8 cellular contexts compared by ENCODE assay signal in the genomic region with DNA sequence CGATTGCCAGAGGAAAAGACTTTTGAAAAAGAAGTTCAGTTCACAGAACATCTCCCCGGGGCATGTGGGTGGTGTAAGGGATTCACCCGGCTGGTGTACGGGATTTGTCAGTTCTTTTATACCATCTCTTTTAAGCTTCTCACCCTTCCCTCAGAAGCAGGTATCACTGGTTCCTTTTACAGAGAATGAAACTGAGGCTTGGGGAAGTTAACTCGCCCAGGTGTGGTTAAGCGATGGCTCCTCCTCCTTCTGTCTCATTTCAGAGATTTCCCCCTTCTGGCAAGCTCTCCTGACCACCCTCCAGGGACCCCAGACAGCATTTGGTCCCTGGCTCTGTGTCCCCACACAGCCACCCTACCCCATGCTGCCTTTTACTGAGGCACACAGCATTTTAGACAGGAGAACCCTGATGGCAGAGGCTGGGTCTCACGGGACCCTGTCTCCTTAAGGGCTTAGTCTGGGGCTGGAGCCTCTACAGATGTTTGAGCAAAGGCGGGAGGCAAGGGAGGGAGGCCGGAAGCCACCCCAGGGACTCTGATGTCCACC. TPM values are rescaled to one million over a fixed set of nuclear protein-coding genes. Genes with fewer than 3 reads are reported as not detected.
DNase-seq lines count a peak whose midpoint lies in the region; ATAC-seq and TF ChIP-seq lines count a peak whose summit lies in the region.

No MANE protein-coding gene starts in this region.

- intact Hi-C loops in CD4-positive, alpha-beta memory T cell (cut with micrococcal nuclease) = loop anchor here (1.0 to 5.0 kb wide), 6 partner anchors 22 to 506 kb away; a partner anchor contains a TSS
- intact Hi-C loops in colonic mucosa (cut with DNase I) = loop anchor here (5.0 kb wide), 1 partner anchor 44 kb away; no protein-coding TSS in a partner anchor

- peaks cover 0 to 2% (median 0%) of the 10 kb centered on the region in 8 donors for H3K9me3 Mint-ChIP-seq in CD4-positive, alpha-beta memory T cell
- H3K9me3 Mint-ChIP-seq in progenitor cell of endocrine pancreas (ENCODE audit: low read depth) = no peaks in the 10 kb centered on the region

- peaks cover 38 to 95% (median 65%) of the 10 kb centered on the region in 4 donors for H3K4me1 Mint-ChIP-seq in CD4-positive, alpha-beta memory T cell
- peaks cover 37% of the 10 kb centered on the region for H3K4me1 Mint-ChIP-seq in progenitor cell of endocrine pancreas (ENCODE audit: low read depth)

- peak; percentile 62 to 81 (median 67) for DNase-seq in CD4-positive, alpha-beta memory T cell
- DNase-seq in Peyer's patch = peak in 2 of 3 donors; percentile 73 to 78
- no peak for DNase-seq in colonic mucosa
- DNase-seq in stimulated activated CD4-positive, alpha-beta T cell treated with anti-CD3 and anti-CD28 coated beads, Interleukin-1b, Interleukin-23, amount 100 ng/mL, for 24 hours (ENCODE audit: low read depth in 4 of 4, low spot score in 1 of 4) = peak in 3 of 4 experiments; percentile 18 to 60 (median 32)
- DNase-seq in foreskin melanocyte = no peak
- no peak for DNase-seq in progenitor cell of endocrine pancreas (ENCODE audit: low spot score, unreplicated experiment)
- DNase-seq in amygdala (lab: John Stamatoyannopoulos, UW) = no peak

- TF ChIP-seq CTCF in Peyer's patch (IDR thresholded peaks at IDR 0.05) (no peak), colonic mucosa (IDR thresholded peaks at IDR 0.05) (no peak), progenitor cell of endocrine pancreas (IDR thresholded peaks at IDR 0.05; ENCODE audit: unreplicated experiment) (no peak)

- no peak for TF ChIP-seq POLR2A in Peyer's patch (IDR thresholded peaks at IDR 0.05)

- peak overlapping the region; percentile 86 to 99 (median 94) for H3K4me3 Mint-ChIP-seq in CD4-positive, alpha-beta memory T cell
- H3K4me3 Mint-ChIP-seq in progenitor cell of endocrine pancreas (ENCODE audit: low read depth) = no peak overlapping the region

- no peaks in the 10 kb centered on the region for H3K27me3 Mint-ChIP-seq in CD4-positive, alpha-beta memory T cell
- H3K27me3 Mint-ChIP-seq in progenitor cell of endocrine pancreas = no peaks in the 10 kb centered on the region

- H3K36me3 ChIP-seq in CD4-positive, alpha-beta memory T cell (ENCODE audit: insufficient read depth, low read length) = no peaks in the 10 kb centered on the region
- H3K36me3 ChIP-seq in Peyer's patch (no peaks in the 10 kb centered on the region), colonic mucosa (no peaks in the 10 kb centered on the region)

- H3K4me3 ChIP-seq in CD4-positive, alpha-beta memory T cell (ENCODE audit: low read length in 2 of 2) = peak overlapping the region; percentile 79 to 81
- H3K4me3 ChIP-seq in Peyer's patch (peak overlapping the region in 3 of 4 donors; percentile 6 to 27 (median 25)), colonic mucosa (no peak overlapping the region)

- peaks cover 84% of the 10 kb centered on the region for H3K4me1 ChIP-seq in CD4-positive, alpha-beta memory T cell (ENCODE audit: insufficient read depth, low read length)
- H3K4me1 ChIP-seq in Peyer's patch (peaks cover 0 to 51% (median 28%) of the 10 kb centered on the region in 4 donors), colonic mucosa (peaks cover under 1% of the 10 kb centered on the region)

- CTCF ChIA-PET in CD4-positive, alpha-beta memory T cell (lab: Charles Lee; ENCODE audit: partially characterized antibody) = interaction anchor here (1.1 to 13.0 kb wide), 11 partner anchors 9 to 76 kb away, joined by 3 to 144 read pairs (median 20); no protein-coding TSS in a partner anchor

- peaks cover 0 to 28% of the 10 kb centered on the region in 2 donors for H3K36me3 Mint-ChIP-seq in CD4-positive, alpha-beta memory T cell
- H3K36me3 Mint-ChIP-seq in progenitor cell of endocrine pancreas (ENCODE audit: insufficient read depth) = peaks cover 2% of the 10 kb centered on the region

- H3K9ac ChIP-seq in colonic mucosa (ENCODE audit: low read depth in 2 of 2, low read length in 2 of 2) = peak overlapping the region; percentile 30 to 33

- no peaks in the 10 kb centered on the region for H3K27me3 ChIP-seq in CD4-positive, alpha-beta memory T cell (ENCODE audit: insufficient read depth, low read length)
- H3K27me3 ChIP-seq in Peyer's patch (no peaks in the 10 kb centered on the region), colonic mucosa (no peaks in the 10 kb centered on the region)

- ATAC-seq in GM21526 (IDR thresholded peaks at IDR 0.05; ENCODE audit: low FRiP score, unreplicated experiment) = peak; percentile 34

- POLR2A ChIA-PET in CD4-positive, alpha-beta memory T cell (lab: Charles Lee; ENCODE audit: partially characterized antibody) = interaction anchor here (0.7 to 10.9 kb wide), 16 partner anchors 11 to 747 kb away, joined by 3 to 309 read pairs (median 16); a partner anchor contains a TSS

- H3K27ac ChIP-seq in CD4-positive, alpha-beta memory T cell (ENCODE audit: low read depth, low read length) = peak overlapping the region; percentile 99
- H3K27ac ChIP-seq in Peyer's patch = peak overlapping the region; percentile 57 to 95 (median 84)
- H3K27ac ChIP-seq in colonic mucosa = peak overlapping the region; percentile 79

- peak overlapping the region; percentile 96 to 100 (median 99) for H3K27ac Mint-ChIP-seq in CD4-positive, alpha-beta memory T cell
- H3K27ac Mint-ChIP-seq in progenitor cell of endocrine pancreas = no peak overlapping the region

- no peaks in the 10 kb centered on the region for H3K9me3 ChIP-seq in CD4-positive, alpha-beta memory T cell (ENCODE audit: control insufficient read depth in 1 of 2, low read length in 2 of 2)
- H3K9me3 ChIP-seq in Peyer's patch = no peaks in the 10 kb centered on the region
- H3K9me3 ChIP-seq in colonic mucosa = no peaks in the 10 kb centered on the region

RNA-seq across cellular contexts. Expression of a gene that starts 2.8 kb away (rescaled TPM):
- total RNA-seq in CD4-positive, alpha-beta memory T cell = 100 to 1,000 TPM in 1 of 2 experiments, 10 to 100 TPM in 1; 86.0 to 104 TPM
- 10 to 100 TPM; 10.0 to 65.2 TPM for polyA plus RNA-seq in CD4-positive, alpha-beta memory T cell
- total RNA-seq in Peyer's patch (100 to 1,000 TPM; 105 to 122 (median 112) TPM), colonic mucosa (100 to 1,000 TPM in 1 of 2 donors, 10 to 100 TPM in 1; 99.0 to 149 TPM), progenitor cell of endocrine pancreas (200 and 217 TPM in 2 replicates)

Comparison
In these comparisons a context has a peak if more than half of its experiments do, and no peak if none do; other contexts are left out.
1. DNase-seq: peak in CD4-positive, alpha-beta memory T cell (5 of 5), Peyer's patch (2 of 3) and stimulated activated CD4-positive, alpha-beta T cell treated with anti-CD3 and anti-CD28 coated beads, Interleukin-1b, Interleukin-23, amount 100 ng/mL, for 24 hours (3 of 4); none in colonic mucosa (single experiment), foreskin melanocyte (single experiment), progenitor cell of endocrine pancreas (single experiment) and amygdala (0 of 56).
2. Peak in every context shown above with its lines, with median percentiles within 50 percentile points of each other: H3K27ac ChIP-seq.